ENCODE assay signal across 2 cellular contexts in genomic region chr13:102814793-102815192, GRCh38.
TF ChIP-seq lines count a peak whose summit lies in the region.

No MANE protein-coding gene starts in this region.

TF ChIP-seq in HEK293, 187 proteins besides CTCF, POLR2A, EP300 and RAD21:
- TF ChIP-seq ZNF121 (tag by site-specific recombination; IDR thresholded peaks at IDR 0.05) (0 out of 2 replicates have a peak, but pooled peaks have one; percentile 48), ZNF600 (tag by site-specific recombination; IDR thresholded peaks at IDR 0.05) (no peak), TRIM28 (IDR thresholded peaks at IDR 0.05; ENCODE audit: borderline replicate concordance, low read length) (no peak), GFI1B (tag by site-specific recombination; IDR thresholded peaks at IDR 0.05) (no peak), ZNF555 (tag by site-specific recombination; conservative IDR thresholded peaks at IDR 0.05) (no peak), ZNF585B (tag by site-specific recombination; IDR thresholded peaks at IDR 0.05) (no peak)

TF ChIP-seq in K562, 482 proteins besides CTCF, POLR2A, EP300 and RAD21:
- TF ChIP-seq CC2D1A (IDR thresholded peaks at IDR 0.05): no peak
- no peak for TF ChIP-seq FOXK1 (CRISPR knock-in tag; IDR thresholded peaks at IDR 0.05; ENCODE audit: borderline replicate concordance)
- TF ChIP-seq TBL1XR1 (IDR thresholded peaks at IDR 0.05; ENCODE audit: low read length in 2 of 2): no peak
- TF ChIP-seq CEBPB (tag; IDR thresholded peaks at IDR 0.05): peak; percentile 32; the same call in 1 of the 2 replicates
TF ChIP-seq in K562: peak in this region for 1.
